Comparison of ENCODE assay signal across 8 cellular contexts in the genomic region with DNA sequence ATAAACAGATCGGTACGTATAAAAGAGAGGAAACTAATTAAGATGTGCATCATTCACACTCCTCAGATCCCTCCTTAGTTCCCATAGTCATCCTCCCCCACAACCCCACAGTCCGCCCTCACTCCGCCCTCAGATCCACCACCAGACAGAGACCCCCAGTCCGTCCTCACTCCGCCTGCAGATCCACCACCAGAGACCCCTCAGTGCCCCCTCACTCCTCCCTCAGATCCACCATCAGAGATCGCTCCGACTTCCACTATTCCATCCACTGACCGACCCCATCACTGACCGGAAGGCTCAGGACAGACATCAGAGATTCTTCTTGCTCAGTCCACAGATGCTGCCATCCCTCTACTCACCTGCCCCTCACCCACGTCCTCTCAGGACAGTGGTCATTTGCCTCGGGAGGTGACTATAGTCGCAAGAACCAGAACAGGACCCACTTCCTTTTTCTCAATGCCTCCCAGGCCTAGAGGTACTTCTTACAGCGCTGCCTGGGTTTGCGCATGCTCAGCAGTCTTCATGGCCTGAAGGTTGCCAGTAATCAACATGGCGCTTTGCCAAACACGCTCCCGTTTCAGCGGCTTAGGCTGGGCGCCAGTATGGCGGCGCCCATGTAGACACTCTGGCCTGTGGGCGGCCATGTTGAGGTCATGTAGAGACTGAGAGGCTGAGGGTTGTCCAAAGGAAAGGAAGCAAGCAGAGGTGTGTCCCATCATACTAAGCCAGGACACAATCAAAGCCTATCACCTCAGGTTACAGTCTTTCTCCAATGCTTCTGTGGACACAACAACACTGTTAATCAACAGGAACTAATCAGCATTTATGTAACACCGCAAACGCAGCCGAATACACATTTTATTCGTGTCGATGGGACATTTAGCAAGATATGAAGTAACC. TPM values are rescaled to one million over a fixed set of nuclear protein-coding genes. Genes with fewer than 3 reads are reported as not detected.
DNase-seq lines count a peak whose midpoint lies in the region; ATAC-seq and TF ChIP-seq lines count a peak whose summit lies in the region.

A gene (minus strand): TSS at position 508 of the 900 bp plus-strand sequence. CDS start 3,009 bp downstream, outside the sequence.

- TF ChIP-seq CTCF in GM13976 (IDR thresholded peaks at IDR 0.05; ENCODE audit: borderline replicate concordance, control extremely low read depth, extremely low read depth, insufficient read depth, missing control alignments) (no peak), prostate gland (IDR thresholded peaks at IDR 0.05) (no peak)

- H3K4me1 ChIP-seq in prostate gland (replicated peaks) (no peaks in the 10 kb centered on the region), urinary bladder (ENCODE audit: insufficient read depth) (no peaks in the 10 kb centered on the region)

- H3K27ac ChIP-seq in prostate gland (peak within 1 kb of the TSS; percentile 55 to 74), urinary bladder (ENCODE audit: low read depth) (no peak within 1 kb of the TSS)

- H3K36me3 ChIP-seq in prostate gland (no peaks in the 10 kb centered on the region), urinary bladder (ENCODE audit: insufficient read depth) (peaks cover 2% of the 10 kb centered on the region)

- 17% methylated on average over 28 of the region's 28 CpGs for WGBS in prostate gland
- WGBS in urinary bladder = 17% methylated on average over 28 of the region's 28 CpGs

- peak; percentile 94 for ATAC-seq in HG02870 (IDR thresholded peaks at IDR 0.05; ENCODE audit: unreplicated experiment)
- ATAC-seq in left ventricle myocardium superior = peak; percentile 100

- intact Hi-C loops in T-helper 1 cell treated with Interleukin-12 subunit alpha and Interleukin-12 subunit beta and Interleukin-4 antibody, amounts not matched to agents 30 ng/mL and 1 ng/mL, for 36 hours (cut with micrococcal nuclease) = loop anchor here (1.0 to 10.0 kb wide), 13 partner anchors 77 to 762 kb away; a partner anchor contains a TSS
- intact Hi-C loops in left ventricle myocardium superior (cut with micrococcal nuclease) (no loop called here), prostate gland (cut with DNase I) (no loop called here)

- peak; percentile 90 for DNase-seq in GM13976 (ENCODE audit: low spot score)
- peak; percentile 95 for DNase-seq in NCI-H146 treated with DMSO at 0.1 percent for 48 hours (lab: John Stamatoyannopoulos, UW; ENCODE audit: unreplicated experiment)
- peak; percentile 33 to 99 (median 92) for DNase-seq in amygdala (lab: John Stamatoyannopoulos, UW)
- DNase-seq in left ventricle myocardium superior = peak; percentile 98
- DNase-seq in prostate gland (ENCODE audit: low spot score) = peak; percentile 92

- no peak for TF ChIP-seq POLR2A in prostate gland (IDR thresholded peaks at IDR 0.05)

- no peaks in the 10 kb centered on the region for H3K27me3 ChIP-seq in prostate gland (replicated peaks; ENCODE audit: insufficient read depth)

- H3K4me3 ChIP-seq in prostate gland (peak within 1 kb of the TSS; percentile 56 to 66), urinary bladder (ENCODE audit: low read depth, low read length) (peak within 1 kb of the TSS; percentile 44)

- H3K9me3 ChIP-seq in prostate gland = no peaks in the 10 kb centered on the region

- in situ Hi-C loops in GM13976 (cut with MboI; ENCODE audit: low sequenced_read_pairs, unreplicated experiment) = no loop called here

RNA-seq across cellular contexts. Expression of the gene that starts here (rescaled TPM):
- total RNA-seq in T-helper 1 cell treated with Interleukin-12 subunit alpha and Interleukin-12 subunit beta and Interleukin-4 antibody, amounts not matched to agents 30 ng/mL and 1 ng/mL, for 36 hours = 13.0 and 13.9 TPM in 2 replicates
- 4.5 TPM for total RNA-seq in left ventricle myocardium superior
- total RNA-seq in prostate gland = 10 to 100 TPM in 1 of 2 donors, 1 to 10 TPM in 1; 9.3 to 10.3 TPM
- total RNA-seq in urinary bladder = 44.1 TPM
- 2.2 TPM for polyA plus RNA-seq in urinary bladder
